Comparison of ENCODE assay signal across 20 cellular contexts in genomic region chr15:81033508-81033907, GRCh38.
"Had no signal": no experiment of that assay in that cellular context is flagged by ENCODE, and none has a peak within 500 bp of the region (broad histone marks: within the 10 kb centered on the region; RNA-seq: fewer than 3 reads in every experiment).

No MANE protein-coding gene starts in this region.

- ATAC-seq: activated CD8-positive, alpha-beta T cell treated with anti-CD3 and anti-CD28 coated beads, Interleukin-2, amount 10 ng/mL, durations not matched to agents 7 days and 5 days; activated naive CD4-positive, alpha-beta T cell treated with anti-CD3 and anti-CD28 coated beads, Interleukin-2, amount 50 U/mL, for 72 hours; activated T-cell treated with anti-CD3 and anti-CD28 coated beads, Interleukin-2, amount 50 U/mL, for 72 hours; effector memory CD8-positive, alpha-beta T cell; gastrocnemius medialis; natural killer cell treated with Interleukin-12 subunit alpha and Interleukin-12 subunit beta and Interleukin-15 and Interleukin-18, amount 100 ng/mL, for 72 hours; stimulated activated memory B cell treated with anti-CD40 and anti-IgM and Interleukin-4, amounts not matched to agents 10 μg/mL and 1 μg/mL and 100 μg/mL, for 72 hours had no signal

- H3K9me3 Mint-ChIP-seq: activated B cell treated with CpG ODN at 0.5 μM for 24 hours had no signal

- H3K9me3 ChIP-seq: gastrocnemius medialis, SJSA1, transverse colon had no signal

- H3K27me3 Mint-ChIP-seq: activated B cell treated with CpG ODN at 0.5 μM for 24 hours; memory B cell; stimulated activated memory B cell treated with anti-CD40 and anti-IgM and Interleukin-4, amounts not matched to agents 10 μg/mL and 1 μg/mL and 100 μg/mL, for 72 hours had no signal

- H3K4me3 Mint-ChIP-seq: activated B cell treated with CpG ODN at 0.5 μM for 24 hours; activated CD8-positive, alpha-beta T cell treated with anti-CD3 and anti-CD28 coated beads, Interleukin-2, amount 10 ng/mL, durations not matched to agents 7 days and 5 days; activated T-cell treated with anti-CD3 and anti-CD28 coated beads, Interleukin-2, amount 50 U/mL, for 72 hours; central memory CD8-positive, alpha-beta T cell; effector memory CD8-positive, alpha-beta T cell; memory B cell; natural killer cell treated with Interleukin-12 subunit alpha and Interleukin-12 subunit beta and Interleukin-15 and Interleukin-18, amount 100 ng/mL, for 72 hours; stimulated activated memory B cell treated with anti-CD40 and anti-IgM and Interleukin-4, amounts not matched to agents 10 μg/mL and 1 μg/mL and 100 μg/mL, for 72 hours had no signal

- H3K27ac ChIP-seq: gastrocnemius medialis, SJSA1 had no signal

- H3K27ac Mint-ChIP-seq: activated B cell treated with CpG ODN at 0.5 μM for 24 hours; activated CD8-positive, alpha-beta T cell treated with anti-CD3 and anti-CD28 coated beads, Interleukin-2, amount 10 ng/mL, durations not matched to agents 7 days and 5 days; activated naive CD4-positive, alpha-beta T cell treated with anti-CD3 and anti-CD28 coated beads, Interleukin-2, amount 50 U/mL, for 72 hours; activated T-cell treated with anti-CD3 and anti-CD28 coated beads, Interleukin-2, amount 50 U/mL, for 72 hours; effector memory CD8-positive, alpha-beta T cell; memory B cell; natural killer cell treated with Interleukin-12 subunit alpha and Interleukin-12 subunit beta and Interleukin-15 and Interleukin-18, amount 100 ng/mL, for 72 hours; stimulated activated memory B cell treated with anti-CD40 and anti-IgM and Interleukin-4, amounts not matched to agents 10 μg/mL and 1 μg/mL and 100 μg/mL, for 72 hours had no signal

- H3K36me3 ChIP-seq: gastrocnemius medialis, SJSA1, transverse colon had no signal

- H3K4me3 ChIP-seq: coronary artery, gastrocnemius medialis, SJSA1, transverse colon had no signal

- H3K4me1 Mint-ChIP-seq: central memory CD8-positive, alpha-beta T cell had no signal

- H3K36me3 Mint-ChIP-seq: memory B cell; stimulated activated memory B cell treated with anti-CD40 and anti-IgM and Interleukin-4, amounts not matched to agents 10 μg/mL and 1 μg/mL and 100 μg/mL, for 72 hours had no signal

- H3K27me3 ChIP-seq: gastrocnemius medialis, SJSA1, transverse colon had no signal

- DNase-seq: activated B cell treated with CpG ODN at 0.5 μM for 24 hours; activated CD4-positive, alpha-beta T cell treated with anti-CD3 and anti-CD28 coated beads for 48 hours; activated CD8-positive, alpha-beta memory T cell treated with anti-CD3 and anti-CD28 coated beads, Interleukin-2, amount 50 U/mL, for 4 hours; activated CD8-positive, alpha-beta T cell treated with anti-CD3 and anti-CD28 coated beads, Interleukin-2, amount 10 ng/mL, durations not matched to agents 7 days and 5 days; activated gamma-delta T cell; activated T-cell treated with anti-CD3 and anti-CD28 coated beads, Interleukin-2, amount 50 U/mL, for 72 hours; effector memory CD8-positive, alpha-beta T cell; gastrocnemius medialis; stimulated activated CD4-positive, alpha-beta T cell treated with anti-CD3 and anti-CD28 coated beads, Interleukin-12 subunit alpha, Interleukin-12 subunit beta, amount 100 ng/mL, for 4 hours; stimulated activated CD4-positive, alpha-beta T cell treated with anti-CD3 and anti-CD28 coated beads, Interleukin-2, amount 100 ng/mL, for 24 hours; substantia nigra; T-helper 2 cell; transverse colon had no signal
